Comparison of ENCODE assay signal across 30 cellular contexts in genomic region chr3:79103305-79103704, GRCh38.
"Had no signal": no experiment of that assay in that cellular context is flagged by ENCODE, and none has a peak within 500 bp of the region (broad histone marks: within the 10 kb centered on the region; RNA-seq: fewer than 3 reads in every experiment).

No MANE protein-coding gene starts in this region.

- H3K36me3 ChIP-seq: gastrocnemius medialis, left lung, neural progenitor cell, suprapubic skin, transverse colon, upper lobe of right lung, uterus had no signal

- H3K27me3 ChIP-seq: dorsolateral prefrontal cortex, gastrocnemius medialis, left lung, neural progenitor cell, suprapubic skin, transverse colon, upper lobe of right lung, uterus had no signal

- H3K36me3 Mint-ChIP-seq: naive thymus-derived CD4-positive, alpha-beta T cell; neural progenitor cell had no signal

- H3K4me1 Mint-ChIP-seq: naive thymus-derived CD4-positive, alpha-beta T cell; nephron; neural progenitor cell; stimulated activated naive CD8-positive, alpha-beta T cell treated with anti-CD3 and anti-CD28 coated beads, Interleukin-15, amount 100 ng/mL, for 72 hours had no signal

- H3K9me3 ChIP-seq: gastrocnemius medialis, left lung, suprapubic skin, transverse colon, upper lobe of right lung, uterus had no signal

- H3K4me1 ChIP-seq: gastrocnemius medialis, left lung, parathyroid adenoma, suprapubic skin, transverse colon, upper lobe of right lung, uterus had no signal

- H3K9ac ChIP-seq: neural progenitor cell, parathyroid adenoma had no signal

- H3K79me2 ChIP-seq: parathyroid adenoma had no signal

- H3K27ac Mint-ChIP-seq: naive thymus-derived CD4-positive, alpha-beta T cell; neural progenitor cell; progenitor cell of endocrine pancreas; stimulated activated naive CD8-positive, alpha-beta T cell treated with anti-CD3 and anti-CD28 coated beads, Interleukin-15, amount 100 ng/mL, for 72 hours had no signal

- DNase-seq: cortex of kidney; dorsolateral prefrontal cortex; effector CD4-positive, alpha-beta T cell; endodermal cell; foreskin fibroblast; gastrocnemius medialis; head of caudate nucleus; kidney; left lung; mesendoderm; midbrain; naive thymus-derived CD4-positive, alpha-beta T cell; stimulated activated CD4-positive, alpha-beta T cell treated with anti-CD3 and anti-CD28 coated beads, Interleukin-12 subunit alpha, Interleukin-12 subunit beta, amount 100 ng/mL, for 4 hours; stimulated activated CD4-positive, alpha-beta T cell treated with anti-CD3 and anti-CD28 coated beads, Interleukin-1b, Interleukin-23, amount 100 ng/mL, for 48 hours; stimulated activated CD4-positive, alpha-beta T cell treated with anti-CD3 and anti-CD28 coated beads, Interleukin-4, amount 100 ng/mL, for 1 hour; stimulated activated CD8-positive, alpha-beta memory T cell treated with anti-CD3 and anti-CD28 coated beads, Interleukin-4, amount 100 ng/mL, for 48 hours; stimulated activated naive CD4-positive, alpha-beta T cell; stimulated activated naive CD8-positive, alpha-beta T cell treated with anti-CD3 and anti-CD28 coated beads, Interleukin-15, amount 100 ng/mL, for 72 hours; transverse colon; upper lobe of right lung; uterus had no signal

- H3K4me3 ChIP-seq: dorsolateral prefrontal cortex, gastrocnemius medialis, left lung, neural progenitor cell, smooth muscle cell, suprapubic skin, transverse colon, upper lobe of right lung, uterus had no signal

- H3K27ac ChIP-seq: dorsolateral prefrontal cortex, epithelial cell of prostate, gastrocnemius medialis, left lung, neural progenitor cell, parathyroid adenoma, suprapubic skin, transverse colon, upper lobe of right lung, uterus had no signal

- H2AFZ ChIP-seq: neural progenitor cell, parathyroid adenoma had no signal

- FAIRE-seq: kidney had no signal

- H3K4me2 ChIP-seq: neural progenitor cell, smooth muscle cell had no signal

- H3K27me3 Mint-ChIP-seq: naive thymus-derived CD4-positive, alpha-beta T cell; progenitor cell of endocrine pancreas; stimulated activated naive CD8-positive, alpha-beta T cell treated with anti-CD3 and anti-CD28 coated beads, Interleukin-15, amount 100 ng/mL, for 72 hours had no signal

- H3K4me3 Mint-ChIP-seq: endodermal cell; naive thymus-derived CD4-positive, alpha-beta T cell; nephron; neural progenitor cell; stimulated activated naive CD8-positive, alpha-beta T cell treated with anti-CD3 and anti-CD28 coated beads, Interleukin-15, amount 100 ng/mL, for 72 hours had no signal

- ATAC-seq: esophagus mucosa; gastrocnemius medialis; left lung; naive thymus-derived CD4-positive, alpha-beta T cell; sciatic nerve; stimulated activated naive CD8-positive, alpha-beta T cell treated with anti-CD3 and anti-CD28 coated beads, Interleukin-15, amount 100 ng/mL, for 72 hours; upper lobe of right lung had no signal

- H3K9me3 Mint-ChIP-seq: endodermal cell, nephron, neural progenitor cell had no signal
